8 cellular contexts compared by ENCODE assay signal in genomic region chr7:116954443-116954838, GRCh38. TPM values are rescaled to one million over a fixed set of nuclear protein-coding genes. Genes with fewer than 3 reads are reported as not detected.
A peak's percentile ranks its signal among the peaks of the same experiment; 100 is the strongest.
DNase-seq lines count a peak whose midpoint lies in the region; TF ChIP-seq lines count a peak whose summit lies in the region.

No MANE protein-coding gene starts in this region.

- DNase-seq in AG04450 (ENCODE audit: low read depth, low spot score) (no peak), HFF-Myc (ENCODE audit: extremely low read depth, low read depth) (no peak), brain microvascular endothelial cell (no peak), mucosa of gallbladder (ENCODE audit: low spot score) (peak; percentile 26), AML-193 (lab: John Stamatoyannopoulos, UW) (no peak), HPDE6-E6E7 (ENCODE audit: extremely low spot score) (no peak), NCI-H1417 (lab: John Stamatoyannopoulos, UW) (no peak)
- DNase-seq in activated CD8-positive, alpha-beta memory T cell treated with anti-CD3 and anti-CD28 coated beads for 24 hours: no peak

- CTCF ChIA-PET in AG04450 (lab: Charles Lee): interaction anchor here (0.8 to 1.4 kb wide), 6 partner anchors 24 to 173 kb away, joined by 3 to 7 read pairs (median 4); no protein-coding TSS in a partner anchor

- no peaks in the 10 kb centered on the region for H3K36me3 ChIP-seq in brain microvascular endothelial cell (replicated peaks)

- no peak for TF ChIP-seq CTCF in AG04450 (IDR thresholded peaks at IDR 0.05; ENCODE audit: low read depth, low read length)
- no peak for TF ChIP-seq CTCF in HFF-Myc (IDR thresholded peaks at IDR 0.05; ENCODE audit: low read depth, low read length, missing control alignments)
- TF ChIP-seq CTCF in brain microvascular endothelial cell (IDR thresholded peaks at IDR 0.05; ENCODE audit: low read depth, low read length, missing control alignments): no peak

- no peaks in the 10 kb centered on the region for H3K9me3 ChIP-seq in AG04450 (ENCODE audit: control insufficient read depth, insufficient read depth, low read length)

- H3K27me3 ChIP-seq in AG04450 (ENCODE audit: control insufficient read depth, insufficient read depth, low read length) (no peaks in the 10 kb centered on the region), brain microvascular endothelial cell (replicated peaks) (no peaks in the 10 kb centered on the region)

- peak overlapping the region; percentile 64 for H3K4me3 ChIP-seq in AG04450 (ENCODE audit: low read depth, low read length)
- peak overlapping the region; percentile 65 for H3K4me3 ChIP-seq in HFF-Myc (replicated peaks; ENCODE audit: low read depth, low read length)
- H3K4me3 ChIP-seq in brain microvascular endothelial cell (ENCODE audit: low read depth, low read length): peak overlapping the region; percentile 88

- POLR2A ChIA-PET in AG04450 (lab: Yijun Ruan, JAX): interaction anchor here (0.6 kb wide), 1 partner anchor 20 kb away, joined by 3 read pairs; no protein-coding TSS in a partner anchor

- in situ Hi-C loops in brain microvascular endothelial cell (cut with HindIII; ENCODE audit: low pct_ligation_motif_present, low sequenced_read_pairs): no loop called here

- peak overlapping the region; percentile 94 for H3K27ac ChIP-seq in AG04450 (ENCODE audit: low read depth, low read length)
- H3K27ac ChIP-seq in brain microvascular endothelial cell: peak overlapping the region; percentile 81

RNA-seq across cellular contexts. Expression of gene ST7, which starts 1.1 kb away (rescaled TPM):
- polyA plus RNA-seq in AG04450 (2011; rRNA removed): 30.9 and 34.5 TPM in 2 replicates
- 30.0 and 34.2 TPM in 2 replicates for polyA minus RNA-seq in AG04450 (2011; rRNA and poly(A)+ RNA removed)
- total RNA-seq in mucosa of gallbladder: 22.1 TPM
